ENCODE assay signal across 8 cellular contexts in the genomic region with DNA sequence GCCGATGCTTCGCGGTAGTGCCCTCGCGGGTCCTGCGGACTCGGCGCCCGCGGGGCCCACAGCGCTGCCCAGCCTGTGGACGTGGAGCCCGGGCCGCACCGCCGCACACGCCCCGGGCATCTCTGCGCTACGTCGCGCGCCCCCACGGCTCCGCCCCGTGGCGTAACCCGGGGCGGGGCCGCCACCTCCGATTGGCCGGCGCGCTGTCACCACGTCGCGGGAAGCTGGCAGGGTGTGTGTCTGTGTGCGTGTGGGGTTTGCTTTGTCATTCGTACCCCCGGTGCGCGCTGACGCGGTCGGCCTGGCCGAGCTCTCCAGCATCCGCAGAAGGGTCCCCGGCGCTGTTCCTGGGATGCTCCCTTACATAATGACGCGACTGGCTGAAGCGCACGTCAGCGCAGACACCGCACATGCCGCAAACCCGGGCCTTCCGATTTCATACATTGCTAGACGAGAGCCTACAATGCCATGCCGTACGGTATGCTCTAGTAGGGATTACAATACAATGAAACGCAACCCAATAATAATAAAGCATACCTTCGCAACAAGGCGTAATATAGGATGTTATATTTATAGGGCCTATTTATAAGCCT. TPM values are rescaled to one million over a fixed set of nuclear protein-coding genes. Genes with fewer than 3 reads are reported as not detected.
DNase-seq lines count a peak whose midpoint lies in the region; ATAC-seq and TF ChIP-seq lines count a peak whose summit lies in the region.

No MANE protein-coding gene starts in this region.

- no peaks in the 10 kb centered on the region for H3K9me3 Mint-ChIP-seq in CD8-positive, alpha-beta T cell
- H3K9me3 Mint-ChIP-seq in activated CD8-positive, alpha-beta T cell treated with anti-CD3 and anti-CD28 coated beads for 36 hours, result no peaks in the 10 kb centered on the region
- H3K9me3 Mint-ChIP-seq in memory B cell, result no peaks in the 10 kb centered on the region

- H3K36me3 Mint-ChIP-seq in CD8-positive, alpha-beta T cell, result peaks cover 7% of the 10 kb centered on the region
- H3K36me3 Mint-ChIP-seq in activated CD8-positive, alpha-beta T cell treated with anti-CD3 and anti-CD28 coated beads for 36 hours (ENCODE audit: low read depth), result peaks cover 9% of the 10 kb centered on the region
- no peaks in the 10 kb centered on the region for H3K36me3 Mint-ChIP-seq in memory B cell

- H3K36me3 ChIP-seq in CD8-positive, alpha-beta T cell (ENCODE audit: insufficient read depth, low read length), result no peaks in the 10 kb centered on the region

- peak overlapping the region; percentile 99 for H3K27ac Mint-ChIP-seq in CD8-positive, alpha-beta T cell
- H3K27ac Mint-ChIP-seq in activated CD8-positive, alpha-beta T cell treated with anti-CD3 and anti-CD28 coated beads for 36 hours, result peak overlapping the region; percentile 100
- peak overlapping the region; percentile 99 for H3K27ac Mint-ChIP-seq in memory B cell

- H3K4me3 Mint-ChIP-seq in CD8-positive, alpha-beta T cell, result peak overlapping the region; percentile 94
- H3K4me3 Mint-ChIP-seq in activated CD8-positive, alpha-beta T cell treated with anti-CD3 and anti-CD28 coated beads for 36 hours, result peak overlapping the region; percentile 88
- peak overlapping the region; percentile 95 for H3K4me3 Mint-ChIP-seq in memory B cell

- CTCF ChIA-PET in CD8-positive, alpha-beta T cell (lab: Charles Lee), result interaction anchor here (0.7 kb wide), 1 partner anchor 74 kb away, joined by 3 read pairs; no protein-coding TSS in a partner anchor
- CTCF ChIA-PET in activated CD8-positive, alpha-beta T cell treated with anti-CD3 and anti-CD28 coated beads for 36 hours (lab: Charles Lee), result interaction anchor here (0.9 to 1.0 kb wide), 2 partner anchors 42 to 466 kb away, joined by 3 read pairs; no protein-coding TSS in a partner anchor

- no peaks in the 10 kb centered on the region for H3K27me3 Mint-ChIP-seq in CD8-positive, alpha-beta T cell (ENCODE audit: low read depth)
- no peaks in the 10 kb centered on the region for H3K27me3 Mint-ChIP-seq in activated CD8-positive, alpha-beta T cell treated with anti-CD3 and anti-CD28 coated beads for 36 hours
- no peaks in the 10 kb centered on the region for H3K27me3 Mint-ChIP-seq in memory B cell

- TF ChIP-seq CTCF in CD8-positive, alpha-beta T cell (IDR thresholded peaks at IDR 0.05), result no peak
- TF ChIP-seq CTCF in activated CD8-positive, alpha-beta T cell treated with anti-CD3 and anti-CD28 coated beads for 36 hours (IDR thresholded peaks at IDR 0.05), result no peak

- POLR2A ChIA-PET in CD8-positive, alpha-beta T cell (lab: Charles Lee), result interaction anchor here (0.7 to 2.9 kb wide), 12 partner anchors 9 to 345 kb away, joined by 3 to 16 read pairs (median 4); partner anchors contain the start of gene SYF2
- POLR2A ChIA-PET in activated CD8-positive, alpha-beta T cell treated with anti-CD3 and anti-CD28 coated beads for 36 hours (lab: Charles Lee), result interaction anchor here (0.9 to 1.5 kb wide), 6 partner anchors 9 to 67 kb away, joined by 3 to 4 read pairs (median 3); no protein-coding TSS in a partner anchor

- H3K9me3 ChIP-seq in CD8-positive, alpha-beta T cell (ENCODE audit: low read length), result no peaks in the 10 kb centered on the region

- ATAC-seq in CD8-positive, alpha-beta T cell, result peak; percentile 74
- ATAC-seq in GM19463 (IDR thresholded peaks at IDR 0.05; ENCODE audit: unreplicated experiment) (peak; percentile 66), HG03575 (IDR thresholded peaks at IDR 0.05; ENCODE audit: extremely low read depth, insufficient number of reproducible peaks, low FRiP score, unreplicated experiment) (peak; percentile 30), memory B cell (ENCODE audit: low read depth) (peak; percentile 75)
- ATAC-seq in activated CD8-positive, alpha-beta T cell treated with anti-CD3 and anti-CD28 coated beads for 36 hours, result peak; percentile 85

- H3K27ac ChIP-seq in CD8-positive, alpha-beta T cell (ENCODE audit: low read depth, low read length), result peak overlapping the region; percentile 99

- intact Hi-C loops in CD8-positive, alpha-beta T cell (cut with DNase I, micrococcal nuclease), result loop anchor here (1.0 to 10.0 kb wide), 11 partner anchors 17 to 785 kb away; partner anchors contain the start of genes TMEM50A (in 2 of the 2), MAN1C1 (in 1 of the 2), MTFR1L (in 1 of the 2) and PDIK1L (in 1 of the 2)
- intact Hi-C loops in activated CD8-positive, alpha-beta T cell treated with anti-CD3 and anti-CD28 coated beads for 36 hours (cut with micrococcal nuclease), result no loop called here

- H3K4me1 ChIP-seq in CD8-positive, alpha-beta T cell (ENCODE audit: insufficient read depth, low read length), result peaks cover 37% of the 10 kb centered on the region

- peaks cover 46% of the 10 kb centered on the region for H3K4me1 Mint-ChIP-seq in CD8-positive, alpha-beta T cell (ENCODE audit: low read depth)
- H3K4me1 Mint-ChIP-seq in activated CD8-positive, alpha-beta T cell treated with anti-CD3 and anti-CD28 coated beads for 36 hours (ENCODE audit: low read depth), result peaks cover 40% of the 10 kb centered on the region
- peaks cover 21% of the 10 kb centered on the region for H3K4me1 Mint-ChIP-seq in memory B cell

- H3K27me3 ChIP-seq in CD8-positive, alpha-beta T cell (ENCODE audit: insufficient read depth, low read length), result no peaks in the 10 kb centered on the region

- peak; percentile 70 to 95 (median 85) for DNase-seq in CD8-positive, alpha-beta T cell
- peak; percentile 92 for DNase-seq in NCI-H82 (lab: John Stamatoyannopoulos, UW)
- DNase-seq in activated CD8-positive, alpha-beta T cell treated with anti-CD3 and anti-CD28 coated beads for 36 hours, result peak; percentile 89
- DNase-seq in effector CD4-positive, alpha-beta T cell, result peak; percentile 85
- DNase-seq in memory B cell (ENCODE audit: low spot score in 2 of 2), result peak; percentile 77 to 79
- peak; percentile 73 for DNase-seq in stimulated activated CD8-positive, alpha-beta memory T cell treated with anti-CD3 and anti-CD28 coated beads, Interleukin-12 subunit alpha, Interleukin-12 subunit beta, amount 100 ng/mL, for 24 hours (ENCODE audit: extremely low read depth)

- H3K4me3 ChIP-seq in CD8-positive, alpha-beta T cell (ENCODE audit: low read depth, low read length), result peak overlapping the region; percentile 94

RNA-seq across cellular contexts. Expression of gene MACO1, which starts 0.5 kb away (rescaled TPM):
- total RNA-seq in CD8-positive, alpha-beta T cell, result 10 to 100 TPM; 44.7 to 47.0 TPM
- 10 to 100 TPM; 17.1 to 18.0 TPM for total RNA-seq in activated CD8-positive, alpha-beta T cell treated with anti-CD3 and anti-CD28 coated beads for 36 hours

RNA-seq across cellular contexts. Expression of gene RHCE, which starts 9.5 kb away (rescaled TPM):
- total RNA-seq in CD8-positive, alpha-beta T cell, result under 1 TPM; 0.42 to 0.43 TPM
- total RNA-seq in activated CD8-positive, alpha-beta T cell treated with anti-CD3 and anti-CD28 coated beads for 36 hours, result under 1 TPM; 0.50 to 0.56 TPM

Comparison
In these comparisons a context has a peak if more than half of its experiments do, and no peak if none do; other contexts are left out.
1. Peak in every context shown above with its lines: DNase-seq, ATAC-seq, H3K4me3 ChIP-seq and H3K27ac ChIP-seq.
2. ATAC-seq: peak in every context shown above with its lines; median percentile 85 in activated CD8-positive, alpha-beta T cell treated with anti-CD3 and anti-CD28 coated beads for 36 hours; 75 in memory B cell; 74 in CD8-positive, alpha-beta T cell; 66 in GM19463; 30 in HG03575.